Comparison of ENCODE assay signal across 7 cellular contexts in the genomic region with DNA sequence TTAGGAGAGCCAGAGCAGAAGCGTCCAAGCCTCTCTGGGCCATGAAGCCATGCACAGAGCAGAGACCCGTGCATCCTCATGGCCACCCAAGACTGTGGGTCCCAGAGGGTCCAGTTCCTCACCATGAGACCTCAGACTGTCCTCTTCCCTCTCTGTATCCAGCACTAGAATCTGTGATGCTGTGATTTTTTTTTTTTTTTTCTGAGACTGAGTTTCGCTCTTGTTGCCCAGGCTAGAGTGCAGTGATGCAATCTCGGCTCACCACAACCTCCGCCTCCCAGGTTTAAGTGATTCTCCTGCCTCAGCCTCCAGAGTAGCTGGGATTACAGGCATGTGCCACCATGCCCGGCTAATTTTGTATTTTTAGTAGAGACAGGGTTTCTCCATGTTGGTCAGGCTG. TPM values are rescaled to one million over a fixed set of nuclear protein-coding genes. Genes with fewer than 3 reads are reported as not detected.
A peak's percentile ranks its signal among the peaks of the same experiment; 100 is the strongest.
DNase-seq lines count a peak whose midpoint lies in the region; ATAC-seq and TF ChIP-seq lines count a peak whose summit lies in the region.
"Not testable (repeated sequence)": the region's sequence is repeated elsewhere in the genome, so short reads cannot be mapped to it uniquely, and the experiment has no call there.
"Had no signal": no experiment of that assay in that cellular context is flagged by ENCODE, and none has a peak within 500 bp of the region (broad histone marks: within the 10 kb centered on the region; RNA-seq: fewer than 3 reads in every experiment).

No MANE protein-coding gene starts in this region.

- not testable (repeated sequence) for DNase-seq in HCT116 (ENCODE audit: low read depth, low spot score); activated CD4-positive, alpha-beta T cell treated with anti-CD3 and anti-CD28 coated beads, Interleukin-2, amount 10 ng/mL, durations not matched to agents 24 days and 14 days; brain microvascular endothelial cell; right atrium auricular region (ENCODE audit: low spot score); neuronal stem cell (ENCODE audit: low spot score); tibial artery

- not testable (repeated sequence) for TF ChIP-seq POLR2A in HCT116 (IDR thresholded peaks at IDR 0.05; ENCODE audit: borderline replicate concordance, extremely low read depth, insufficient read depth, insufficient read length)

- H3K27ac ChIP-seq in HCT116 (ENCODE audit: low read depth, low read length) (peak overlapping the region; percentile 86), brain microvascular endothelial cell (peak overlapping the region; percentile 85), right atrium auricular region (peak overlapping the region; percentile 94 to 95), neuronal stem cell (replicated peaks; ENCODE audit: low read length) (peak overlapping the region; percentile 59), tibial artery (peak overlapping the region; percentile 63 to 86)

- not testable (repeated sequence) for H2AFZ ChIP-seq in HCT116 (ENCODE audit: low read depth, low read length, poor library complexity, severe bottlenecking); neuronal stem cell (ENCODE audit: low read length)

- not testable (repeated sequence) for H4K91ac ChIP-seq in neuronal stem cell (ENCODE audit: low read depth, low read length, poor library complexity)

- H3K9me3 Mint-ChIP-seq in activated CD4-positive, alpha-beta T cell treated with anti-CD3 and anti-CD28 coated beads, Interleukin-2, amount 10 ng/mL, durations not matched to agents 24 days and 14 days, result not testable (repeated sequence)

- H2AK5ac ChIP-seq in neuronal stem cell (ENCODE audit: low read depth, low read length), result peak overlapping the region; percentile 86

- H3K9ac ChIP-seq in HCT116 (ENCODE audit: low read length); neuronal stem cell (ENCODE audit: low read depth, low read length, poor library complexity): not testable (repeated sequence)

- ATAC-seq in HCT116, result not testable (repeated sequence)

- H3K9me2 ChIP-seq in HCT116 (ENCODE audit: insufficient read depth), result not testable (repeated sequence)

- no CpG with 5 or more reads among the region's 6 CpGs for WGBS in neuronal stem cell (ENCODE audit: extremely low coverage in 2 of 2, insufficient read length in 2 of 2, insufficient replicate concordance in 1 of 2), 2 donors

- H3K27me3 Mint-ChIP-seq in activated CD4-positive, alpha-beta T cell treated with anti-CD3 and anti-CD28 coated beads, Interleukin-2, amount 10 ng/mL, durations not matched to agents 24 days and 14 days, result not testable (repeated sequence)

- RAD21 ChIA-PET in HCT116 (lab: Charles Lee; ENCODE audit: low non-redundant PET in 1 of 2, low total read pairs in 2 of 2, uncharacterized antibody in 2 of 2, unreplicated experiment in 2 of 2), result not testable (repeated sequence)

- H4K20me1 ChIP-seq in HCT116 (ENCODE audit: insufficient read depth), result not testable (repeated sequence)

- H3K4me3 ChIP-seq in HCT116 (replicated peaks in 1 of 2; ENCODE audit: low read depth in 1 of 2, low read length in 2 of 2); brain microvascular endothelial cell (ENCODE audit: low read depth, low read length); right atrium auricular region; neuronal stem cell (ENCODE audit: low read length in 2 of 2); tibial artery: not testable (repeated sequence)

- not testable (repeated sequence) for BruUV-seq in HCT116 (replicated peaks; lab: Mats Ljungman, UMichigan)

- H3K4me2 ChIP-seq in HCT116 (ENCODE audit: low read length); neuronal stem cell (ENCODE audit: insufficient read depth, low read length, poor library complexity, severe bottlenecking): not testable (repeated sequence)

- H3K4me1 Mint-ChIP-seq in activated CD4-positive, alpha-beta T cell treated with anti-CD3 and anti-CD28 coated beads, Interleukin-2, amount 10 ng/mL, durations not matched to agents 24 days and 14 days, result peaks cover 58% of the 10 kb centered on the region

- peaks cover 95% of the 10 kb centered on the region for H3K79me2 ChIP-seq in HCT116 (ENCODE audit: insufficient read depth, low read length)

- intact Hi-C loops in HCT116 (cut with micrococcal nuclease); activated CD4-positive, alpha-beta T cell treated with anti-CD3 and anti-CD28 coated beads, Interleukin-2, amount 10 ng/mL, durations not matched to agents 24 days and 14 days (cut with micrococcal nuclease): not testable (repeated sequence)
- intact Hi-C loops in tibial artery (cut with DNase I; ENCODE audit: low total_unique reads), result loop anchor here (5.0 kb wide), 1 partner anchor 32 kb away; a partner anchor contains a TSS

- POLR2A ChIA-PET in HCT116 (lab: Charles Lee), result not testable (repeated sequence)

- not testable (repeated sequence) for H3K14ac ChIP-seq in neuronal stem cell (ENCODE audit: low read length)

- TF ChIP-seq CTCF in HCT116 (IDR thresholded peaks at IDR 0.05 in 2 of 3, conservative IDR thresholded peaks at IDR 0.05 in 1 of 3; ENCODE audit: borderline replicate concordance in 1 of 3, insufficient read depth in 1 of 3, low read depth in 2 of 3, low read length in 2 of 3); brain microvascular endothelial cell (IDR thresholded peaks at IDR 0.05; ENCODE audit: low read depth, low read length, missing control alignments); right atrium auricular region (IDR thresholded peaks at IDR 0.05); tibial artery (IDR thresholded peaks at IDR 0.05): not testable (repeated sequence)

- H3K23ac ChIP-seq in neuronal stem cell (ENCODE audit: low read depth, low read length, poor library complexity), result not testable (repeated sequence)

- not testable (repeated sequence) for H4K8ac ChIP-seq in neuronal stem cell (ENCODE audit: low read depth, low read length)

- H3K27ac Mint-ChIP-seq in activated CD4-positive, alpha-beta T cell treated with anti-CD3 and anti-CD28 coated beads, Interleukin-2, amount 10 ng/mL, durations not matched to agents 24 days and 14 days, result peak overlapping the region; percentile 92

- H3K18ac ChIP-seq in neuronal stem cell (ENCODE audit: low read length), result peak overlapping the region; percentile 69

- not testable (repeated sequence) for H3K27me3 ChIP-seq in HCT116 (ENCODE audit: insufficient read depth, low read length); brain microvascular endothelial cell (replicated peaks); right atrium auricular region; neuronal stem cell (ENCODE audit: control insufficient read depth in 3 of 3, insufficient read depth in 3 of 3, low read depth in 1 of 3, low read length in 3 of 3); tibial artery

- H3K36me3 ChIP-seq in HCT116 (ENCODE audit: control insufficient read depth in 1 of 2, insufficient read depth in 2 of 2, low read length in 2 of 2); tibial artery: not testable (repeated sequence)
- H3K36me3 ChIP-seq in brain microvascular endothelial cell (replicated peaks) (peaks cover 15% of the 10 kb centered on the region), right atrium auricular region (peaks cover 13% of the 10 kb centered on the region), neuronal stem cell (replicated peaks in 1 of 2; ENCODE audit: control insufficient read depth in 2 of 2, insufficient read depth in 2 of 2, low read length in 2 of 2) (peaks cover 21 to 53% of the 10 kb centered on the region in 2 donors)

- H2BK15ac ChIP-seq in neuronal stem cell (ENCODE audit: low read length), result not testable (repeated sequence)

- H3K4me3 Mint-ChIP-seq in activated CD4-positive, alpha-beta T cell treated with anti-CD3 and anti-CD28 coated beads, Interleukin-2, amount 10 ng/mL, durations not matched to agents 24 days and 14 days, result peak overlapping the region; percentile 86

- H3K79me1 ChIP-seq in neuronal stem cell (ENCODE audit: low read depth, low read length), result peaks cover 29% of the 10 kb centered on the region

- in situ Hi-C loops in brain microvascular endothelial cell (cut with HindIII; ENCODE audit: low pct_ligation_motif_present, low sequenced_read_pairs), result not testable (repeated sequence)

- peaks cover 15% of the 10 kb centered on the region for H3K36me3 Mint-ChIP-seq in activated CD4-positive, alpha-beta T cell treated with anti-CD3 and anti-CD28 coated beads, Interleukin-2, amount 10 ng/mL, durations not matched to agents 24 days and 14 days (ENCODE audit: low read depth)

- H3K4me1 ChIP-seq in HCT116 (ENCODE audit: control insufficient read depth in 1 of 2, insufficient read depth in 2 of 2, low read length in 2 of 2), result peaks cover 38 to 64% of the 10 kb centered on the region in 2 experiments
- peaks cover 0 to 98% of the 10 kb centered on the region in 2 donors for H3K4me1 ChIP-seq in right atrium auricular region
- H3K4me1 ChIP-seq in neuronal stem cell (ENCODE audit: control insufficient read depth in 2 of 2, insufficient read depth in 1 of 2, low read depth in 1 of 2, low read length in 2 of 2), result peaks cover 51 to 56% of the 10 kb centered on the region in 2 donors
- peaks cover 0 to 100% (median 93%) of the 10 kb centered on the region in 4 donors for H3K4me1 ChIP-seq in tibial artery

- not testable (repeated sequence) for H2BK12ac ChIP-seq in neuronal stem cell (ENCODE audit: low read length)

- TF ChIP-seq RAD21 in HCT116 (IDR thresholded peaks at IDR 0.05; ENCODE audit: low read depth), result not testable (repeated sequence)

- H3K4ac ChIP-seq in neuronal stem cell (ENCODE audit: low read length), result not testable (repeated sequence)

- CTCF ChIA-PET in HCT116 (lab: Charles Lee), result interaction anchor here (0.6 to 1.4 kb wide), 2 partner anchors 15 to 1073 kb away, joined by 3 read pairs; no protein-coding TSS in a partner anchor

- not testable (repeated sequence) for H3K9me3 ChIP-seq in HCT116 (ENCODE audit: control insufficient read depth in 1 of 2, insufficient read depth in 1 of 2, low read depth in 1 of 2, low read length in 2 of 2); right atrium auricular region; neuronal stem cell (replicated peaks in 1 of 2; ENCODE audit: control insufficient read depth in 2 of 2, insufficient read depth in 1 of 2, low read depth in 1 of 2, low read length in 2 of 2); tibial artery

- H2BK5ac ChIP-seq in neuronal stem cell (ENCODE audit: low read length), result not testable (repeated sequence)

- peak overlapping the region; percentile 39 for H2BK120ac ChIP-seq in neuronal stem cell (ENCODE audit: low read depth, low read length)

RNA-seq across cellular contexts. Expression of a gene that starts 8.8 kb away (rescaled TPM):
- total RNA-seq in HCT116 (2021; ENCODE audit: unreplicated experiment) (170 TPM), right atrium auricular region (100 to 1,000 TPM in 1 of 2 donors, 10 to 100 TPM in 1; 72.1 to 127 TPM)
- polyA plus RNA-seq in HCT116 (2012), result 214 and 262 TPM in 2 replicates
- 225 and 232 TPM in 2 replicates for total RNA-seq in activated CD4-positive, alpha-beta T cell treated with anti-CD3 and anti-CD28 coated beads, Interleukin-2, amount 10 ng/mL, durations not matched to agents 24 days and 14 days
- polyA plus RNA-seq in neuronal stem cell (2013, experiment 1 of 2), result 457 TPM
- 458 TPM for polyA plus RNA-seq in neuronal stem cell (2013, experiment 2 of 2)

RNA-seq across cellular contexts. Expression of a gene that starts 24.1 kb away (rescaled TPM):
- total RNA-seq in HCT116 (2021; ENCODE audit: unreplicated experiment) (46.2 TPM), right atrium auricular region (10 to 100 TPM; 15.4 to 20.0 TPM)
- 51.1 and 79.0 TPM in 2 replicates for polyA plus RNA-seq in HCT116 (2012)
- total RNA-seq in activated CD4-positive, alpha-beta T cell treated with anti-CD3 and anti-CD28 coated beads, Interleukin-2, amount 10 ng/mL, durations not matched to agents 24 days and 14 days, result 0.45 and 0.82 TPM in 2 replicates
- polyA plus RNA-seq in neuronal stem cell (2013, experiment 1 of 2), result 5.0 TPM
- polyA plus RNA-seq in neuronal stem cell (2013, experiment 2 of 2), result 5.2 TPM

RNA-seq across cellular contexts. Expression of a gene that starts 34.1 kb away (rescaled TPM):
- total RNA-seq in HCT116 (2021; ENCODE audit: unreplicated experiment), result not detected
- polyA plus RNA-seq in HCT116 (2012), result 0.18 and 0.41 TPM in 2 replicates
- total RNA-seq in activated CD4-positive, alpha-beta T cell treated with anti-CD3 and anti-CD28 coated beads, Interleukin-2, amount 10 ng/mL, durations not matched to agents 24 days and 14 days, result not detected in 2 replicates
- 10 to 100 TPM in 1 of 2 donors, 1 to 10 TPM in 1; 9.0 to 10.6 TPM for total RNA-seq in right atrium auricular region
- 0.28 TPM for polyA plus RNA-seq in neuronal stem cell (2013, experiment 1 of 2)
- 0.21 TPM for polyA plus RNA-seq in neuronal stem cell (2013, experiment 2 of 2)
- total RNA-seq: esophagus mucosa had no signal

RNA-seq across cellular contexts. Expression of a gene that starts 39.7 kb away (rescaled TPM):
- total RNA-seq in HCT116 (2021; ENCODE audit: unreplicated experiment), result 3.1 TPM
- polyA plus RNA-seq in HCT116 (2012), result 4.3 and 4.6 TPM in 2 replicates
- not detected in 2 replicates for total RNA-seq in activated CD4-positive, alpha-beta T cell treated with anti-CD3 and anti-CD28 coated beads, Interleukin-2, amount 10 ng/mL, durations not matched to agents 24 days and 14 days
- 1 to 10 TPM; 2.4 to 7.9 TPM for total RNA-seq in right atrium auricular region
- 3.5 TPM for polyA plus RNA-seq in neuronal stem cell (2013, experiment 1 of 2)
- polyA plus RNA-seq in neuronal stem cell (2013, experiment 2 of 2), result 3.2 TPM

RNA-seq across cellular contexts. Expression of a gene that starts 47.4 kb away (rescaled TPM):
- 146 TPM for total RNA-seq in HCT116 (2021; ENCODE audit: unreplicated experiment)
- polyA plus RNA-seq in HCT116 (2012), result 101 and 103 TPM in 2 replicates
- 231 and 233 TPM in 2 replicates for total RNA-seq in activated CD4-positive, alpha-beta T cell treated with anti-CD3 and anti-CD28 coated beads, Interleukin-2, amount 10 ng/mL, durations not matched to agents 24 days and 14 days
- 10 to 100 TPM; 51.0 to 58.5 TPM for total RNA-seq in right atrium auricular region
- 23.1 TPM for polyA plus RNA-seq in neuronal stem cell (2013, experiment 1 of 2)
- polyA plus RNA-seq in neuronal stem cell (2013, experiment 2 of 2), result 22.1 TPM
